Comparison of ENCODE assay signal across 11 cellular contexts in genomic region chr2:102410952-102411351, GRCh38. TPM values are rescaled to one million over a fixed set of nuclear protein-coding genes. Genes with fewer than 3 reads are reported as not detected.
"Had no signal": no experiment of that assay in that cellular context is flagged by ENCODE, and none has a peak within 500 bp of the region (broad histone marks: within the 10 kb centered on the region; RNA-seq: fewer than 3 reads in every experiment).

No MANE protein-coding gene starts in this region.

- FAIRE-seq: HTR-8/SVneo had no signal

- H3K27ac ChIP-seq: GM23248 had no signal

- H3K9ac ChIP-seq: GM23248 had no signal

- H3K4me1 ChIP-seq: HAP-1 had no signal

- H2AFZ ChIP-seq: GM23248 had no signal

- H3K36me3 ChIP-seq: HAP-1 had no signal

- DNase-seq: GM23248, GOT3, H7, HFFc6, IMR-90, Kasumi-1, KG1 had no signal

- H3K4me3 ChIP-seq: GM23248, HAP-1 had no signal

- ATAC-seq: HCT116 had no signal

- H3K9me3 ChIP-seq: HAP-1 had no signal

RNA-seq across cellular contexts. Expression of gene IL18RAP, which starts 12.0 kb away (rescaled TPM):
- total RNA-seq: GM23248, H7, HFFc6, HT-29, IMR-90 had no signal
- polyA plus RNA-seq: IMR-90 had no signal

RNA-seq across cellular contexts. Expression of gene IL18R1, which starts 55.4 kb away (rescaled TPM):
- total RNA-seq: HFFc6, HT-29 had no signal
